In the genomic region with DNA sequence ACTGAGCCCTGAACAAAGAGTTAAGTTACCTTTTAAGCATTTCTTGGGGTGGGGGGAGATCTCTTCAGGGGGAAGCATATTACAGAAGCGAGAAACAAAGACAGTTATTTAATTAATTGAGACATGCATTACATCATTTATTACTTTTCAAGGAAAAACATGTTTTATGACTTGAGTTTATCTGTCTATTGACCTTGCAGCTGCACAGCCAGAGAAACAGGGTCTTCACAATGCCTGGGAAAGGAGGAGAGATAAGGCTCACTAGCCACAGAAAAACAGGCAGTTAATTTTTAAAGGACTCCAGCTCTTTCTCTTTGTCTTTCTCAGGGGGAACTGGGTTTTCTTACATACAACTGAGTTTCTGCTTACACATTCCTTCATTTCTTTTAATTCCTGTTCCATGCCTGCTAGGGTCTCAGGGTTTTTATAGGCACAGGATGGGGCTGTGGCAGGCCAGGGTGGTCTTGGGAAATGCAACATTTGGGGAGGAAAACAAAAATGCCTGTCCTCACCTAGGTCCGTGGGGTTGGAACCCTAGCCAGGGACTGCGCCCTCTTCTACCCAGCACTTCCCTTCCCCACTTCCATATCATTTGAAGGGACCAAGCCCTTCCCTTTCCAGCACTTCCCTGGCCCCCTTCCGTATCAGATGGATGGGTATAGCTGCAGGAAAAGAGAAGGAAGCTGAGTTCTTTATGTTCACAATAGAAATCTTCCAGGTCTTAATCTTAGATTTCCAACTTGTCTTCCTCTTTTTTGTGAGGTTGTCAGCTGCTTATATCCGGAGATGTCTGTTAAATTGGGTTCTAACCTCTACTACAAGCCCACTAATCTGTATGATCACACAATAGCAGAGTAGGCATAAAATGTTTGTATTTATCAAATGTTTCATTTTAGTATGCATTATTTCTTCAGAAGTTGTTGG, we compare ENCODE assay signal across 1 cellular context.
A peak's percentile ranks its signal among the peaks of the same experiment; 100 is the strongest.
TF ChIP-seq lines count a peak whose summit lies in the region.

No MANE protein-coding gene starts in this region.

TF ChIP-seq in K562, 482 proteins besides CTCF, POLR2A, EP300 and RAD21 (continued from another document and continues in another):
- TF ChIP-seq STAT6 (CRISPR knock-in tag; IDR thresholded peaks at IDR 0.05) = no peak
- no peak; the same call in 1 of the 2 replicates for TF ChIP-seq ZKSCAN8 (CRISPR knock-in tag; IDR thresholded peaks at IDR 0.05)
- no peak for TF ChIP-seq MEF2A (IDR thresholded peaks at IDR 0.05; ENCODE audit: control insufficient read depth, low read depth, low read length)
- TF ChIP-seq RBM34 (IDR thresholded peaks at IDR 0.05; ENCODE audit: borderline replicate concordance, insufficient read depth, low read length) = no peak
- no peak for TF ChIP-seq PHB (CRISPR knock-in tag; IDR thresholded peaks at IDR 0.05)
- TF ChIP-seq FOXM1 (IDR thresholded peaks at IDR 0.05; ENCODE audit: low read depth) = peak; percentile 67
- TF ChIP-seq FOXM1 (CRISPR knock-in tag; IDR thresholded peaks at IDR 0.05; ENCODE audit: low read depth) = no peak
- TF ChIP-seq ZFPM2 (CRISPR knock-in tag; IDR thresholded peaks at IDR 0.05) = no peak
- TF ChIP-seq BMI1 (IDR thresholded peaks at IDR 0.05; ENCODE audit: low read length) = no peak
- TF ChIP-seq SRSF3 (IDR thresholded peaks at IDR 0.05; ENCODE audit: insufficient read depth, low read length) = no peak
- TF ChIP-seq FOXK2 (conservative IDR thresholded peaks at IDR 0.05 in 1 of 2, IDR thresholded peaks at IDR 0.05 in 1 of 2; ENCODE audit: low read depth in 2 of 2) = no peak
- TF ChIP-seq, protein P1, sequence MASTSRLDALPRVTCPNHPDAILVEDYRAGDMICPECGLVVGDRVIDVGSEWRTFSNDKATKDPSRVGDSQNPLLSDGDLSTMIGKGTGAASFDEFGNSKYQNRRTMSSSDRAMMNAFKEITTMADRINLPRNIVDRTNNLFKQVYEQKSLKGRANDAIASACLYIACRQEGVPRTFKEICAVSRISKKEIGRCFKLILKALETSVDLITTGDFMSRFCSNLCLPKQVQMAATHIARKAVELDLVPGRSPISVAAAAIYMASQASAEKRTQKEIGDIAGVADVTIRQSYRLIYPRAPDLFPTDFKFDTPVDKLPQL (IDR thresholded peaks at IDR 0.05; ENCODE audit: extremely low read depth, insufficient read length) = no peak
- no peak for TF ChIP-seq SAP30 (IDR thresholded peaks at IDR 0.05; ENCODE audit: borderline replicate concordance, insufficient read depth, low read depth, low read length, poor library complexity, severe bottlenecking)
- no peak for TF ChIP-seq POU5F1 (IDR thresholded peaks at IDR 0.05; ENCODE audit: borderline replicate concordance, low read depth, low read length, partially characterized antibody)
- TF ChIP-seq MLX (CRISPR knock-in tag; conservative IDR thresholded peaks at IDR 0.05) = no peak
- no peak for TF ChIP-seq ZNF23 (CRISPR knock-in tag; IDR thresholded peaks at IDR 0.05)
- no peak for TF ChIP-seq ZNF134 (CRISPR knock-in tag; conservative IDR thresholded peaks at IDR 0.05)
- no peak for TF ChIP-seq PRPF4 (IDR thresholded peaks at IDR 0.05; ENCODE audit: insufficient read depth, low read depth, low read length, poor library complexity, severe bottlenecking)
- TF ChIP-seq, protein P2, sequence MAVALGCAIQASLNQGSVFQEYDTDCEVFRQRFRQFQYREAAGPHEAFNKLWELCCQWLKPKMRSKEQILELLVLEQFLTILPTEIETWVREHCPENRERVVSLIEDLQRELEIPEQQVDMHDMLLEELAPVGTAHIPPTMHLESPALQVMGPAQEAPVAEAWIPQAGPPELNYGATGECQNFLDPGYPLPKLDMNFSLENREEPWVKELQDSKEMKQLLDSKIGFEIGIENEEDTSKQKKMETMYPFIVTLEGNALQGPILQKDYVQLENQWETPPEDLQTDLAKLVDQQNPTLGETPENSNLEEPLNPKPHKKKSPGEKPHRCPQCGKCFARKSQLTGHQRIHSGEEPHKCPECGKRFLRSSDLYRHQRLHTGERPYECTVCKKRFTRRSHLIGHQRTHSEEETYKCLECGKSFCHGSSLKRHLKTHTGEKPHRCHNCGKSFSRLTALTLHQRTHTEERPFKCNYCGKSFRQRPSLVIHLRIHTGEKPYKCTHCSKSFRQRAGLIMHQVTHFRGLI (CRISPR knock-in tag; IDR thresholded peaks at IDR 0.05) = no peak
- TF ChIP-seq ZNF263 (CRISPR knock-in tag; IDR thresholded peaks at IDR 0.05; ENCODE audit: borderline replicate concordance) = no peak
- TF ChIP-seq, protein P3, sequence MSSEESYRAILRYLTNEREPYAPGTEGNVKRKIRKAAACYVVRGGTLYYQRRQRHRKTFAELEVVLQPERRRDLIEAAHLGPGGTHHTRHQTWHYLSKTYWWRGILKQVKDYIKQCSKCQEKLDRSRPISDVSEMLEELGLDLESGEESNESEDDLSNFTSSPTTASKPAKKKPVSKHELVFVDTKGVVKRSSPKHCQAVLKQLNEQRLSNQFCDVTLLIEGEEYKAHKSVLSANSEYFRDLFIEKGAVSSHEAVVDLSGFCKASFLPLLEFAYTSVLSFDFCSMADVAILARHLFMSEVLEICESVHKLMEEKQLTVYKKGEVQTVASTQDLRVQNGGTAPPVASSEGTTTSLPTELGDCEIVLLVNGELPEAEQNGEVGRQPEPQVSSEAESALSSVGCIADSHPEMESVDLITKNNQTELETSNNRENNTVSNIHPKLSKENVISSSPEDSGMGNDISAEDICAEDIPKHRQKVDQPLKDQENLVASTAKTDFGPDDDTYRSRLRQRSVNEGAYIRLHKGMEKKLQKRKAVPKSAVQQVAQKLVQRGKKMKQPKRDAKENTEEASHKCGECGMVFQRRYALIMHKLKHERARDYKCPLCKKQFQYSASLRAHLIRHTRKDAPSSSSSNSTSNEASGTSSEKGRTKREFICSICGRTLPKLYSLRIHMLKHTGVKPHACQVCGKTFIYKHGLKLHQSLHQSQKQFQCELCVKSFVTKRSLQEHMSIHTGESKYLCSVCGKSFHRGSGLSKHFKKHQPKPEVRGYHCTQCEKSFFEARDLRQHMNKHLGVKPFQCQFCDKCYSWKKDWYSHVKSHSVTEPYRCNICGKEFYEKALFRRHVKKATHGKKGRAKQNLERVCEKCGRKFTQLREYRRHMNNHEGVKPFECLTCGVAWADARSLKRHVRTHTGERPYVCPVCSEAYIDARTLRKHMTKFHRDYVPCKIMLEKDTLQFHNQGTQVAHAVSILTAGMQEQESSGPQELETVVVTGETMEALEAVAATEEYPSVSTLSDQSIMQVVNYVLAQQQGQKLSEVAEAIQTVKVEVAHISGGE (CRISPR knock-in tag; IDR thresholded peaks at IDR 0.05) = peak in 1 of 3 experiments; percentile 39; a peak in 1 of 6 replicates
- TF ChIP-seq NFE2 (IDR thresholded peaks at IDR 0.05; ENCODE audit: low read depth) = no peak
- TF ChIP-seq ZNF12 (CRISPR knock-in tag; IDR thresholded peaks at IDR 0.05) = no peak
- TF ChIP-seq CBX2 (IDR thresholded peaks at IDR 0.05; ENCODE audit: insufficient read depth, low read length, poor library complexity, severe bottlenecking) = no peak
- TF ChIP-seq STAT5B (CRISPR knock-in tag; IDR thresholded peaks at IDR 0.05) = no peak
- no peak for TF ChIP-seq POLR2AphosphoS5 (IDR thresholded peaks at IDR 0.05; ENCODE audit: control insufficient read depth, insufficient read depth, low read depth, low read length)
- TF ChIP-seq ATF1 (CRISPR knock-in tag; IDR thresholded peaks at IDR 0.05) = no peak
- TF ChIP-seq ATF1 (tag; IDR thresholded peaks at IDR 0.05) = no peak
- TF ChIP-seq, protein P4, sequence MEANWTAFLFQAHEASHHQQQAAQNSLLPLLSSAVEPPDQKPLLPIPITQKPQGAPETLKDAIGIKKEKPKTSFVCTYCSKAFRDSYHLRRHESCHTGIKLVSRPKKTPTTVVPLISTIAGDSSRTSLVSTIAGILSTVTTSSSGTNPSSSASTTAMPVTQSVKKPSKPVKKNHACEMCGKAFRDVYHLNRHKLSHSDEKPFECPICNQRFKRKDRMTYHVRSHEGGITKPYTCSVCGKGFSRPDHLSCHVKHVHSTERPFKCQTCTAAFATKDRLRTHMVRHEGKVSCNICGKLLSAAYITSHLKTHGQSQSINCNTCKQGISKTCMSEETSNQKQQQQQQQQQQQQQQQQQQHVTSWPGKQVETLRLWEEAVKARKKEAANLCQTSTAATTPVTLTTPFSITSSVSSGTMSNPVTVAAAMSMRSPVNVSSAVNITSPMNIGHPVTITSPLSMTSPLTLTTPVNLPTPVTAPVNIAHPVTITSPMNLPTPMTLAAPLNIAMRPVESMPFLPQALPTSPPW (CRISPR knock-in tag; IDR thresholded peaks at IDR 0.05) = peak; percentile 43
- no peak for TF ChIP-seq YBX1 (IDR thresholded peaks at IDR 0.05)
- TF ChIP-seq RHOXF2B (CRISPR knock-in tag; conservative IDR thresholded peaks at IDR 0.05) = no peak
- no peak for TF ChIP-seq NEUROD1 (IDR thresholded peaks at IDR 0.05; ENCODE audit: borderline replicate concordance, low read depth, low read length, partially characterized antibody)
- no peak for TF ChIP-seq MXD1 (CRISPR knock-in tag; IDR thresholded peaks at IDR 0.05; ENCODE audit: borderline replicate concordance, poor library complexity, severe bottlenecking)
- no peak for TF ChIP-seq ZNF584 (CRISPR knock-in tag; IDR thresholded peaks at IDR 0.05; ENCODE audit: low read depth)
- no peak for TF ChIP-seq DDX20 (tag; IDR thresholded peaks at IDR 0.05; ENCODE audit: low read depth)
- TF ChIP-seq SMARCE1 (IDR thresholded peaks at IDR 0.05) = peak; percentile 50; the same call in 1 of the 2 replicates
- no peak for TF ChIP-seq GTF2A2 (tag; IDR thresholded peaks at IDR 0.05)
- no peak for TF ChIP-seq HDAC6 (IDR thresholded peaks at IDR 0.05; ENCODE audit: low read depth, low read length)
- TF ChIP-seq FOXJ3 (CRISPR knock-in tag; IDR thresholded peaks at IDR 0.05) = no peak
- no peak for TF ChIP-seq PCBP2 (IDR thresholded peaks at IDR 0.05; ENCODE audit: low read depth, low read length, poor library complexity, severe bottlenecking)
- TF ChIP-seq CBX5 (IDR thresholded peaks at IDR 0.05; ENCODE audit: borderline replicate concordance, low read depth) = no peak
- TF ChIP-seq, protein P5, sequence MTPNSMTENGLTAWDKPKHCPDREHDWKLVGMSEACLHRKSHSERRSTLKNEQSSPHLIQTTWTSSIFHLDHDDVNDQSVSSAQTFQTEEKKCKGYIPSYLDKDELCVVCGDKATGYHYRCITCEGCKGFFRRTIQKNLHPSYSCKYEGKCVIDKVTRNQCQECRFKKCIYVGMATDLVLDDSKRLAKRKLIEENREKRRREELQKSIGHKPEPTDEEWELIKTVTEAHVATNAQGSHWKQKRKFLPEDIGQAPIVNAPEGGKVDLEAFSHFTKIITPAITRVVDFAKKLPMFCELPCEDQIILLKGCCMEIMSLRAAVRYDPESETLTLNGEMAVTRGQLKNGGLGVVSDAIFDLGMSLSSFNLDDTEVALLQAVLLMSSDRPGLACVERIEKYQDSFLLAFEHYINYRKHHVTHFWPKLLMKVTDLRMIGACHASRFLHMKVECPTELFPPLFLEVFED (CRISPR knock-in tag; conservative IDR thresholded peaks at IDR 0.05) = no peak
- no peak for TF ChIP-seq ZNF57 (CRISPR knock-in tag; IDR thresholded peaks at IDR 0.05)
- TF ChIP-seq, protein P6, sequence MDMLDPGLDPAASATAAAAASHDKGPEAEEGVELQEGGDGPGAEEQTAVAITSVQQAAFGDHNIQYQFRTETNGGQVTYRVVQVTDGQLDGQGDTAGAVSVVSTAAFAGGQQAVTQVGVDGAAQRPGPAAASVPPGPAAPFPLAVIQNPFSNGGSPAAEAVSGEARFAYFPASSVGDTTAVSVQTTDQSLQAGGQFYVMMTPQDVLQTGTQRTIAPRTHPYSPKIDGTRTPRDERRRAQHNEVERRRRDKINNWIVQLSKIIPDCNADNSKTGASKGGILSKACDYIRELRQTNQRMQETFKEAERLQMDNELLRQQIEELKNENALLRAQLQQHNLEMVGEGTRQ (CRISPR knock-in tag; IDR thresholded peaks at IDR 0.05) = no peak
- TF ChIP-seq ZNF668 (CRISPR knock-in tag; IDR thresholded peaks at IDR 0.05) = no peak
- TF ChIP-seq CHCHD3 (CRISPR knock-in tag; IDR thresholded peaks at IDR 0.05) = no peak
- TF ChIP-seq TCF7 (IDR thresholded peaks at IDR 0.05; ENCODE audit: borderline replicate concordance) = no peak
- TF ChIP-seq TFAM (CRISPR knock-in tag; conservative IDR thresholded peaks at IDR 0.05) = no peak
- TF ChIP-seq ZNF76 (CRISPR knock-in tag; IDR thresholded peaks at IDR 0.05; ENCODE audit: borderline replicate concordance) = no peak
- TF ChIP-seq PTBP1 (IDR thresholded peaks at IDR 0.05; ENCODE audit: low read depth, low read length) = no peak
- TF ChIP-seq ZBTB7A (IDR thresholded peaks at IDR 0.05; ENCODE audit: borderline replicate concordance, control insufficient read depth, low read depth, low read length) = peak; percentile 49; the same call in 1 of the 2 replicates
- TF ChIP-seq ETV5 (CRISPR knock-in tag; IDR thresholded peaks at IDR 0.05; ENCODE audit: low read depth) = no peak
- TF ChIP-seq PHF21A (IDR thresholded peaks at IDR 0.05; ENCODE audit: borderline replicate concordance, low read depth) = no peak
- no peak for TF ChIP-seq POLR2H (tag; IDR thresholded peaks at IDR 0.05; ENCODE audit: low read depth)
- no peak for TF ChIP-seq RBM22 (IDR thresholded peaks at IDR 0.05; ENCODE audit: low read depth, low read length, poor library complexity, severe bottlenecking)
- TF ChIP-seq SIN3A (IDR thresholded peaks at IDR 0.05; ENCODE audit: borderline replicate concordance in 2 of 2, control insufficient read depth in 1 of 2, low read depth in 2 of 2, low read length in 2 of 2) = no peak
